Comparison of ENCODE assay signal across 17 cellular contexts in the genomic region with DNA sequence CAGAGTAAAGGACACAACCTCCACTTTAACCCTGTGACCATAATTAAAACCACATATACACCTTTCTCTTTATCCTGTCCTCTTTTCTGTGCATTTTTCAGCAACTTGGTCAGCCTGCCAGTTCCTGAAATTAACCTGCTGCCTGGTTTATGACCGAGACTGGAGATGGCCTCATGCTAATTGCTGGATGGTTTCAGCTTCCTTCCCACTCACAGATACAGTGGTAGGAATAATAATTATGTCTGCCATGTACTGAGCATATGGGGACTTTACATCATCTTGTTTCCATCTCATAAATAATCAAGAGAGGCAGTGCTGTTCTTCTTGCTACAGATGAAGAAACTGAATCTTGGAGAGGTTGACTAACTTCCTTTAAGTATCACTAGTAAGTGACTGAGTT.
"Had no signal": no experiment of that assay in that cellular context is flagged by ENCODE, and none has a peak within 500 bp of the region (broad histone marks: within the 10 kb centered on the region; RNA-seq: fewer than 3 reads in every experiment).

No MANE protein-coding gene starts in this region.

- H3K36me3 Mint-ChIP-seq: immature natural killer cell had no signal

- H3K36me3 ChIP-seq: gastrocnemius medialis, heart left ventricle, neural progenitor cell, pancreas, spleen, suprapubic skin had no signal

- H3K4me3 ChIP-seq: gastrocnemius medialis, heart left ventricle, lung, neural progenitor cell, pancreas, spleen, suprapubic skin had no signal

- H3K27ac Mint-ChIP-seq: activated T-helper 17 cell treated with anti-CD3 and anti-CD28 coated beads, Interleukin-2, amount 50 U/mL, for 72 hours; immature natural killer cell; neural progenitor cell; stimulated activated naive CD8-positive, alpha-beta T cell treated with anti-CD3 and anti-CD28 coated beads, Interleukin-15, Interleukin-2, amounts not matched to agents 100 ng/mL and 50 ng/mL, for 24 hours; T-helper 17 cell had no signal

- DNase-seq: activated CD4-positive, alpha-beta T cell treated with anti-CD3 and anti-CD28 coated beads, Interleukin-2, amount 50 U/mL, for 1 hour; activated naive CD4-positive, alpha-beta T cell treated with Interleukin-2 at 50 U/mL for 16 hours; activated T-cell treated with anti-CD3 and anti-CD28 coated beads for 4 hours; aorta; gastrocnemius medialis; heart left ventricle; immature natural killer cell; midbrain; pancreas; spleen; T-helper 17 cell; trophoblast cell had no signal

- H3K9ac ChIP-seq: neural progenitor cell had no signal

- H3K4me1 Mint-ChIP-seq: activated T-helper 17 cell treated with anti-CD3 and anti-CD28 coated beads, Interleukin-2, amount 50 U/mL, for 72 hours; immature natural killer cell had no signal

- ATAC-seq: activated T-helper 17 cell treated with anti-CD3 and anti-CD28 coated beads, Interleukin-2, amount 50 U/mL, for 72 hours; gastrocnemius medialis; heart left ventricle; pancreas; T-helper 17 cell had no signal

- H3K9me3 ChIP-seq: gastrocnemius medialis, heart left ventricle, pancreas, spleen, suprapubic skin had no signal

- H3K9me3 Mint-ChIP-seq: activated T-helper 17 cell treated with anti-CD3 and anti-CD28 coated beads, Interleukin-2, amount 50 U/mL, for 72 hours; immature natural killer cell; neural progenitor cell; stimulated activated naive CD8-positive, alpha-beta T cell treated with anti-CD3 and anti-CD28 coated beads, Interleukin-15, Interleukin-2, amounts not matched to agents 100 ng/mL and 50 ng/mL, for 24 hours had no signal

- H3K27ac ChIP-seq: gastrocnemius medialis, neural progenitor cell, pancreas, spleen, suprapubic skin had no signal

- H3K4me3 Mint-ChIP-seq: activated T-helper 17 cell treated with anti-CD3 and anti-CD28 coated beads, Interleukin-2, amount 50 U/mL, for 72 hours; immature natural killer cell; neural progenitor cell; stimulated activated naive CD8-positive, alpha-beta T cell treated with anti-CD3 and anti-CD28 coated beads, Interleukin-15, Interleukin-2, amounts not matched to agents 100 ng/mL and 50 ng/mL, for 24 hours; T-helper 17 cell had no signal
